1 cellular context compared by ENCODE assay signal in the genomic region with DNA sequence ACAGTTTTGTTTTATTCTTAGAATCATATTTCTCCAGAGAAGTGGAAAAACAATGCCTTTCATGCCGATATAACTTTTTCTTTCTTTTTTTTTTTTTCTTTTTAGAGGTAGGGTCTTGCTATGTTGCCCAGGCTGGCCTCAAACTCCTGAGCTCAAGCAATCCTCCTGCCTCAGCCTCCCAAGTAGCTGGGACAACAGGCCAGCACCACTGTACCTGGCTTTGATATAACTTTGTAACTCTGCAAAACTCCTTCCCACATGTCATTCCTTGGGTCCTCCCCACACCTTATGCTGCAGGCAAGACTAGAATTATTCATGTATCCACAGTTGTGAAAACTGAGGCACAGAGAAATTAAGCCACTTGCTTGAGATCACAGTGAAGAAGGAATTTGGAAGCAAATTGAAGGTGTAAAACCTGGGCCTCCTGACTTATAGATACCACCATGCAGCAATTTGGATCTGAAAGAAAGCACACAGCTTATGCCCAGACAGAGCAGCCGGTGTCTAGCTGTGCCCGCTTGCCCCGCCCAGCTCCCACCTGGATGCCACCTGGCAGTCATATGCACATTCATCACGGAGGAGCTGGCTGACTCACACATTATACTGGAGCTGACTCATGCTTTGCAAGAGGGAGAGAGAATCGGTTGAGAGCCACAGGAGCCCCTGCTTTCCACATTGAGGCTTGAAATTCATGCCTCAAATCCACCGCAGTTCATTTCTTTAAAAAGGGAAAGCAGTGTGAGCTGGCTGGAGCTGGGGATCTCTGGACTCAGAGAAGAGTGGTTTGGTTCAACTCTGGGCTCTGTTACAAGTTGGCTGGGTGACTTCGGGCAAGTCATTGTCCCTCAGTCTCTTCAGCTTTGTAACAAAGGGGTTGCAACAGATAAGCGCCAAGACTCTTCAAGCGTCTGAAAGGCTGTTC.
TF ChIP-seq lines count a peak whose summit lies in the region.

No MANE protein-coding gene starts in this region.

TF ChIP-seq in GM23338, 12 proteins besides CTCF, POLR2A, EP300 and RAD21 (continued from another document):
- TF ChIP-seq, protein P1, sequence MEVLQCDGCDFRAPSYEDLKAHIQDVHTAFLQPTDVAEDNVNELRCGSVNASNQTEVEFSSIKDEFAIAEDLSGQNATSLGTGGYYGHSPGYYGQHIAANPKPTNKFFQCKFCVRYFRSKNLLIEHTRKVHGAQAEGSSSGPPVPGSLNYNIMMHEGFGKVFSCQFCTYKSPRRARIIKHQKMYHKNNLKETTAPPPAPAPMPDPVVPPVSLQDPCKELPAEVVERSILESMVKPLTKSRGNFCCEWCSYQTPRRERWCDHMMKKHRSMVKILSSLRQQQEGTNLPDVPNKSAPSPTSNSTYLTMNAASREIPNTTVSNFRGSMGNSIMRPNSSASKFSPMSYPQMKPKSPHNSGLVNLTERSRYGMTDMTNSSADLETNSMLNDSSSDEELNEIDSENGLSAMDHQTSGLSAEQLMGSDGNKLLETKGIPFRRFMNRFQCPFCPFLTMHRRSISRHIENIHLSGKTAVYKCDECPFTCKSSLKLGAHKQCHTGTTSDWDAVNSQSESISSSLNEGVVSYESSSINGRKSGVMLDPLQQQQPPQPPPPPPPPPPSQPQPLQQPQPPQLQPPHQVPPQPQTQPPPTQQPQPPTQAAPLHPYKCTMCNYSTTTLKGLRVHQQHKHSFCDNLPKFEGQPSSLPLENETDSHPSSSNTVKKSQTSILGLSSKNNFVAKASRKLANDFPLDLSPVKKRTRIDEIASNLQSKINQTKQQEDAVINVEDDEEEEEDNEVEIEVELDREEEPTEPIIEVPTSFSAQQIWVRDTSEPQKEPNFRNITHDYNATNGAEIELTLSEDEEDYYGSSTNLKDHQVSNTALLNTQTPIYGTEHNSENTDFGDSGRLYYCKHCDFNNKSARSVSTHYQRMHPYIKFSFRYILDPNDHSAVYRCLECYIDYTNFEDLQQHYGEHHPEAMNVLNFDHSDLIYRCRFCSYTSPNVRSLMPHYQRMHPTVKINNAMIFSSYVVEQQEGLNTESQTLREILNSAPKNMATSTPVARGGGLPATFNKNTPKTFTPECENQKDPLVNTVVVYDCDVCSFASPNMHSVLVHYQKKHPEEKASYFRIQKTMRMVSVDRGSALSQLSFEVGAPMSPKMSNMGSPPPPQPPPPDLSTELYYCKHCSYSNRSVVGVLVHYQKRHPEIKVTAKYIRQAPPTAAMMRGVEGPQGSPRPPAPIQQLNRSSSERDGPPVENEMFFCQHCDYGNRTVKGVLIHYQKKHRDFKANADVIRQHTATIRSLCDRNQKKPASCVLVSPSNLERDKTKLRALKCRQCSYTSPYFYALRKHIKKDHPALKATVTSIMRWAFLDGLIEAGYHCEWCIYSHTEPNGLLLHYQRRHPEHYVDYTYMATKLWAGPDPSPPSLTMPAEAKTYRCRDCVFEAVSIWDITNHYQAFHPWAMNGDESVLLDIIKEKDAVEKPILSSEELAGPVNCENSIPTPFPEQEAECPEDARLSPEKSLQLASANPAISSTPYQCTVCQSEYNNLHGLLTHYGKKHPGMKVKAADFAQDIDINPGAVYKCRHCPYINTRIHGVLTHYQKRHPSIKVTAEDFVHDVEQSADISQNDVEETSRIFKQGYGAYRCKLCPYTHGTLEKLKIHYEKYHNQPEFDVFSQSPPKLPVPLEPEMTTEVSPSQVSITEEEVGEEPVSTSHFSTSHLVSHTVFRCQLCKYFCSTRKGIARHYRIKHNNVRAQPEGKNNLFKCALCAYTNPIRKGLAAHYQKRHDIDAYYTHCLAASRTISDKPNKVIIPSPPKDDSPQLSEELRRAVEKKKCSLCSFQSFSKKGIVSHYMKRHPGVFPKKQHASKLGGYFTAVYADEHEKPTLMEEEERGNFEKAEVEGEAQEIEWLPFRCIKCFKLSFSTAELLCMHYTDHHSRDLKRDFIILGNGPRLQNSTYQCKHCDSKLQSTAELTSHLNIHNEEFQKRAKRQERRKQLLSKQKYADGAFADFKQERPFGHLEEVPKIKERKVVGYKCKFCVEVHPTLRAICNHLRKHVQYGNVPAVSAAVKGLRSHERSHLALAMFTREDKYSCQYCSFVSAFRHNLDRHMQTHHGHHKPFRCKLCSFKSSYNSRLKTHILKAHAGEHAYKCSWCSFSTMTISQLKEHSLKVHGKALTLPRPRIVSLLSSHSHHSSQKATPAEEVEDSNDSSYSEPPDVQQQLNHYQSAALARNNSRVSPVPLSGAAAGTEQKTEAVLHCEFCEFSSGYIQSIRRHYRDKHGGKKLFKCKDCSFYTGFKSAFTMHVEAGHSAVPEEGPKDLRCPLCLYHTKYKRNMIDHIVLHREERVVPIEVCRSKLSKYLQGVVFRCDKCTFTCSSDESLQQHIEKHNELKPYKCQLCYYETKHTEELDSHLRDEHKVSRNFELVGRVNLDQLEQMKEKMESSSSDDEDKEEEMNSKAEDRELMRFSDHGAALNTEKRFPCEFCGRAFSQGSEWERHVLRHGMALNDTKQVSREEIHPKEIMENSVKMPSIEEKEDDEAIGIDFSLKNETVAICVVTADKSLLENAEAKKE (CRISPR knock-in tag; IDR thresholded peaks at IDR 0.05): no peak
- no peak for TF ChIP-seq NANOG (IDR thresholded peaks at IDR 0.05; ENCODE audit: borderline replicate concordance)
